14 cellular contexts compared by ENCODE assay signal in genomic region chr10:110637558-110638053, GRCh38. TPM values are rescaled to one million over a fixed set of nuclear protein-coding genes. Genes with fewer than 3 reads are reported as not detected.
A peak's percentile ranks its signal among the peaks of the same experiment; 100 is the strongest.
DNase-seq lines count a peak whose midpoint lies in the region; ATAC-seq and TF ChIP-seq lines count a peak whose summit lies in the region.
"Had no signal": no experiment of that assay in that cellular context is flagged by ENCODE, and none has a peak within 500 bp of the region (broad histone marks: within the 10 kb centered on the region; RNA-seq: fewer than 3 reads in every experiment).

No MANE protein-coding gene starts in this region.

- peaks cover 29% of the 10 kb centered on the region for H3K4me1 Mint-ChIP-seq in osteocyte (ENCODE audit: unreplicated experiment)
- H3K4me1 Mint-ChIP-seq in activated CD4-positive, alpha-beta memory T cell treated with anti-CD3 and anti-CD28 coated beads for 36 hours (ENCODE audit: low read depth), result peaks cover 14% of the 10 kb centered on the region

- peak overlapping the region; percentile 71 for H3K27ac Mint-ChIP-seq in osteocyte (ENCODE audit: unreplicated experiment)
- no peak overlapping the region for H3K27ac Mint-ChIP-seq in activated CD4-positive, alpha-beta memory T cell treated with anti-CD3 and anti-CD28 coated beads for 36 hours
- H3K27ac Mint-ChIP-seq: natural killer cell treated with Interleukin-12 subunit alpha and Interleukin-12 subunit beta and Interleukin-15 and Interleukin-18, amount 100 ng/mL, for 72 hours had no signal

- no peak overlapping the region for H2AFZ ChIP-seq in PC-9

- no peak overlapping the region for H3K4me3 Mint-ChIP-seq in osteocyte (ENCODE audit: unreplicated experiment)
- no peak overlapping the region for H3K4me3 Mint-ChIP-seq in activated CD4-positive, alpha-beta memory T cell treated with anti-CD3 and anti-CD28 coated beads for 36 hours
- H3K4me3 Mint-ChIP-seq: natural killer cell treated with Interleukin-12 subunit alpha and Interleukin-12 subunit beta and Interleukin-15 and Interleukin-18, amount 100 ng/mL, for 72 hours had no signal

- intact Hi-C loops in PC-9 (cut with micrococcal nuclease; ENCODE audit: unreplicated experiment), result no loop called here
- intact Hi-C loops in activated CD4-positive, alpha-beta memory T cell treated with anti-CD3 and anti-CD28 coated beads for 36 hours (cut with micrococcal nuclease), result no loop called here

- no peaks in the 10 kb centered on the region for H3K9me3 Mint-ChIP-seq in osteocyte (ENCODE audit: unreplicated experiment)
- H3K9me3 Mint-ChIP-seq in activated CD4-positive, alpha-beta memory T cell treated with anti-CD3 and anti-CD28 coated beads for 36 hours, result no peaks in the 10 kb centered on the region
- H3K9me3 Mint-ChIP-seq: natural killer cell treated with Interleukin-12 subunit alpha and Interleukin-12 subunit beta and Interleukin-15 and Interleukin-18, amount 100 ng/mL, for 72 hours had no signal

- H3K27me3 Mint-ChIP-seq in osteocyte (ENCODE audit: unreplicated experiment), result peaks cover 20% of the 10 kb centered on the region
- peaks cover 17% of the 10 kb centered on the region for H3K27me3 Mint-ChIP-seq in activated CD4-positive, alpha-beta memory T cell treated with anti-CD3 and anti-CD28 coated beads for 36 hours

- ATAC-seq in gastroesophageal sphincter, result no peak
- ATAC-seq: natural killer cell treated with Interleukin-12 subunit alpha and Interleukin-12 subunit beta and Interleukin-15 and Interleukin-18, amount 100 ng/mL, for 72 hours had no signal

- H3K36me3 Mint-ChIP-seq in osteocyte (ENCODE audit: unreplicated experiment), result no peaks in the 10 kb centered on the region
- no peaks in the 10 kb centered on the region for H3K36me3 Mint-ChIP-seq in activated CD4-positive, alpha-beta memory T cell treated with anti-CD3 and anti-CD28 coated beads for 36 hours
- H3K36me3 Mint-ChIP-seq: natural killer cell treated with Interleukin-12 subunit alpha and Interleukin-12 subunit beta and Interleukin-15 and Interleukin-18, amount 100 ng/mL, for 72 hours had no signal

- no TSS peak for BruUV-seq in PC-9 (replicated peaks; lab: Mats Ljungman, UMichigan)

- H3K27ac ChIP-seq in gastroesophageal sphincter (peak overlapping the region in 3 of 4 donors; percentile 42 to 80 (median 80)), PC-9 (no peak overlapping the region)
- H3K27ac ChIP-seq: skin epidermis had no signal

- H3K36me3 ChIP-seq in gastroesophageal sphincter (no peaks in the 10 kb centered on the region), PC-9 (ENCODE audit: low read depth) (no peaks in the 10 kb centered on the region)

- H3K9me2 ChIP-seq in PC-9 (ENCODE audit: insufficient read depth), result no peaks in the 10 kb centered on the region

- no peak overlapping the region for H3K4me2 ChIP-seq in PC-9

- H3K27me3 ChIP-seq in gastroesophageal sphincter (peaks cover 8% of the 10 kb centered on the region), PC-9 (ENCODE audit: insufficient read depth, low read depth) (no peaks in the 10 kb centered on the region; the same call in 1 of the 2 replicates)

- no peak for TF ChIP-seq EP300 in gastroesophageal sphincter (IDR thresholded peaks at IDR 0.05)

- H3K9me3 ChIP-seq in gastroesophageal sphincter (no peaks in the 10 kb centered on the region), PC-9 (ENCODE audit: insufficient read depth, low read depth) (no peaks in the 10 kb centered on the region)

- no peaks in the 10 kb centered on the region for H4K20me1 ChIP-seq in PC-9 (ENCODE audit: insufficient read depth)

- CTCF ChIA-PET in PC-9 (lab: Charles Lee), result no interaction called here
- CTCF ChIA-PET in activated CD4-positive, alpha-beta memory T cell treated with anti-CD3 and anti-CD28 coated beads for 36 hours (lab: Charles Lee), result interaction anchor here (1.4 to 1.5 kb wide), 2 partner anchors 27 to 35 kb away, joined by 4 to 5 read pairs; no protein-coding TSS in a partner anchor

- TF ChIP-seq POLR2A in gastroesophageal sphincter (IDR thresholded peaks at IDR 0.05), result no peak

- DNase-seq in ELR (ENCODE audit: low read depth) (peak; percentile 35), LHCN-M2 (ENCODE audit: low read depth) (peak; percentile 17), osteocyte (ENCODE audit: extremely low spot score, unreplicated experiment) (no peak), PC-9 (no peak), AG08395 (ENCODE audit: low spot score) (no peak)
- DNase-seq in stimulated activated CD4-positive, alpha-beta T cell treated with anti-CD3 and anti-CD28 coated beads, Interleukin-2, amount 100 ng/mL, for 48 hours, result no peak
- no peak for DNase-seq in activated CD4-positive, alpha-beta memory T cell treated with anti-CD3 and anti-CD28 coated beads for 36 hours
- DNase-seq: activated CD4-positive, alpha-beta T cell treated with anti-CD3 and anti-CD28 coated beads, Interleukin-2, amount 50 U/mL, for 4 hours; effector CD4-positive, alpha-beta T cell; foreskin fibroblast; NCI-H2171 treated with DMSO at 0.1 percent for 48 hours had no signal

- H3K4me1 ChIP-seq in gastroesophageal sphincter (peaks cover 0 to 10% (median 0%) of the 10 kb centered on the region in 3 donors), PC-9 (replicated peaks; ENCODE audit: insufficient read depth) (peaks cover 13% of the 10 kb centered on the region)

- 0 out of 2 replicates have a peak, but pooled peaks cover 3% of the 10 kb centered on the region for H3F3A ChIP-seq in PC-9 (ENCODE audit: insufficient read depth, low read depth)

- no peak for TF ChIP-seq CTCF in gastroesophageal sphincter (IDR thresholded peaks at IDR 0.05)
- TF ChIP-seq CTCF in osteocyte (IDR thresholded peaks at IDR 0.05), result no peak
- TF ChIP-seq CTCF in PC-9 (conservative IDR thresholded peaks at IDR 0.05), result no peak

- WGBS in gastroesophageal sphincter (ENCODE audit: low coverage in 1 of 2), 2 donors, result 19 to 27% methylated on average over 5 to 8 of the region's 10 CpGs

- H3K79me2 ChIP-seq in PC-9 (ENCODE audit: low read depth), result no peaks in the 10 kb centered on the region

- H3K4me3 ChIP-seq in gastroesophageal sphincter (no peak overlapping the region), PC-9 (no peak overlapping the region)
- H3K4me3 ChIP-seq: skin epidermis had no signal

- POLR2A ChIA-PET in PC-9 (lab: Charles Lee; ENCODE audit: unreplicated experiment), result no interaction called here
- POLR2A ChIA-PET in activated CD4-positive, alpha-beta memory T cell treated with anti-CD3 and anti-CD28 coated beads for 36 hours (lab: Charles Lee), result no interaction called here

RNA-seq across cellular contexts. Expression of gene RBM20, which starts 6.5 kb away (rescaled TPM):
- total RNA-seq in LHCN-M2 (2014; rRNA removed), result 0.51 and 0.57 TPM in 2 replicates
- polyA plus RNA-seq in LHCN-M2 (2012), result 0.50 TPM
- 1 to 10 TPM in 3 of 4 donors, under 1 TPM in 1; 0.62 to 7.4 (median 3.9) TPM for total RNA-seq in gastroesophageal sphincter
- total RNA-seq in osteocyte, result 1.6 and 2.3 TPM in 2 replicates
- total RNA-seq in PC-9 (2021), result 0.11 and 0.23 TPM in 2 replicates
- not detected for total RNA-seq in activated CD4-positive, alpha-beta memory T cell treated with anti-CD3 and anti-CD28 coated beads for 36 hours
- total RNA-seq: natural killer cell treated with Interleukin-12 subunit alpha and Interleukin-12 subunit beta and Interleukin-15 and Interleukin-18, amount 100 ng/mL, for 72 hours had no signal

Comparison
In these comparisons a context has a peak if more than half of its experiments do, and no peak if none do; other contexts are left out.
1. DNase-seq: peak in ELR (single experiment) and LHCN-M2 (single experiment); none in osteocyte (single experiment), PC-9 (0 of 2), AG08395 (single experiment), stimulated activated CD4-positive, alpha-beta T cell treated with anti-CD3 and anti-CD28 coated beads, Interleukin-2, amount 100 ng/mL, for 48 hours (0 of 2) and activated CD4-positive, alpha-beta memory T cell treated with anti-CD3 and anti-CD28 coated beads for 36 hours (single experiment).